In the genomic region with DNA sequence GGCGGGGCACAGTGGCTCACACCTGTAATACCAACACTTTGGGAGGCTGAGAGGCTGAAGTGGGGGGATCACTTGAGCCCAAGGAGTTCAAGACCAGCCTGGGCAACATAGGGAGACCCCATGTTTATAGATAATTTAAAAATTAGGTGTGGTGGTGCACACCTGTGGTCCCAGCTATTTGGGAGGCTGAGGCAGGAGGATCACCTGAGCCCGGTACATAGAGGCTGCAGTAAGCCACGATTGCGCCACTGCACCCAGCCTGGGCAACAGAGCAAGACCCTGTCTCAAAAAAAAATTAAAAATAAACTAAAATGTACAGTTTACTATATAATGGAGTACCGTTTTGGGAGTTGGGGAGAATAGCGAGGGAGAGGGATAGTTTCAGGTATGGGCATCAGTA, we compare ENCODE assay signal across 24 cellular contexts. TPM values are rescaled to one million over a fixed set of nuclear protein-coding genes. Genes with fewer than 3 reads are reported as not detected.
DNase-seq lines count a peak whose midpoint lies in the region; ATAC-seq, FAIRE-seq and TF ChIP-seq lines count a peak whose summit lies in the region.
"Had no signal": no experiment of that assay in that cellular context is flagged by ENCODE, and none has a peak within 500 bp of the region (broad histone marks: within the 10 kb centered on the region; RNA-seq: fewer than 3 reads in every experiment).

No MANE protein-coding gene starts in this region.

- CTCF ChIA-PET in K562 (lab: Yijun Ruan, JAX; ENCODE audit: low intra/inter-chr PET ratio): no interaction called here

- H3K9me3 Mint-ChIP-seq in activated CD4-positive, alpha-beta T cell treated with anti-CD3 and anti-CD28 coated beads, Interleukin-2, amount 10 ng/mL, durations not matched to agents 24 days and 14 days: no peaks in the 10 kb centered on the region
- H3K9me3 Mint-ChIP-seq: activated naive CD8-positive, alpha-beta T cell treated with anti-CD3 and anti-CD28 coated beads, Interleukin-2, amount 10 ng/mL, durations not matched to agents 7 days and 5 days; HFFc6; T-helper 1 cell treated with Interleukin-12 subunit alpha and Interleukin-12 subunit beta and Interleukin-4 antibody, amounts not matched to agents 30 μg/mL and 1 μg/mL, for 36 hours had no signal

- peaks cover 4% of the 10 kb centered on the region; the same call in 1 of the 2 replicates for H4K20me1 ChIP-seq in GM23248 (ENCODE audit: insufficient read depth)
- peaks cover 8% of the 10 kb centered on the region for H4K20me1 ChIP-seq in K562 (replicated peaks; ENCODE audit: control insufficient read depth, insufficient read depth, low read length)

- peaks cover 29% of the 10 kb centered on the region for H3K4me1 Mint-ChIP-seq in activated CD4-positive, alpha-beta T cell treated with anti-CD3 and anti-CD28 coated beads, Interleukin-2, amount 10 ng/mL, durations not matched to agents 24 days and 14 days

- H3K27ac ChIP-seq in GM23248 (peak overlapping the region; percentile 100; the same call in 1 of the 2 replicates), K562 (ENCODE audit: extremely low read depth, low read depth, low read length) (no peak overlapping the region), neutrophil (peak overlapping the region; percentile 97)
- H3K27ac ChIP-seq: left lung, prostate gland, vagina had no signal

- no peaks in the 10 kb centered on the region for H3K36me3 ChIP-seq in GM23248 (ENCODE audit: low read depth)
- H3K36me3 ChIP-seq in K562 (ENCODE audit: control insufficient read depth, insufficient read depth, low read length): peaks cover 7% of the 10 kb centered on the region; the same call in 2 of the 3 replicates
- no peaks in the 10 kb centered on the region for H3K36me3 ChIP-seq in neutrophil
- H3K36me3 ChIP-seq: left lung, prostate gland, vagina had no signal

- H3K27ac Mint-ChIP-seq in activated CD4-positive, alpha-beta T cell treated with anti-CD3 and anti-CD28 coated beads, Interleukin-2, amount 10 ng/mL, durations not matched to agents 24 days and 14 days: no peak overlapping the region
- H3K27ac Mint-ChIP-seq: activated naive CD8-positive, alpha-beta T cell treated with anti-CD3 and anti-CD28 coated beads, Interleukin-2, amount 10 ng/mL, durations not matched to agents 7 days and 5 days; HFFc6; T-helper 1 cell treated with Interleukin-12 subunit alpha and Interleukin-12 subunit beta and Interleukin-4 antibody, amounts not matched to agents 30 μg/mL and 1 μg/mL, for 36 hours had no signal

- no peaks in the 10 kb centered on the region for H3K9me3 ChIP-seq in GM23248 (ENCODE audit: low read depth)
- H3K9me3 ChIP-seq in K562 (replicated peaks; ENCODE audit: control insufficient read depth, insufficient read depth, low read depth, low read length): no peaks in the 10 kb centered on the region
- H3K9me3 ChIP-seq in neutrophil: no peaks in the 10 kb centered on the region
- H3K9me3 ChIP-seq: left lung, prostate gland, SK-N-SH, vagina had no signal

- H3K79me2 ChIP-seq in GM23248 (ENCODE audit: insufficient read depth): peaks cover 92% of the 10 kb centered on the region
- H3K79me2 ChIP-seq in K562 (ENCODE audit: control insufficient read depth, insufficient read depth, low read length): peaks cover 97% of the 10 kb centered on the region

- no peaks in the 10 kb centered on the region for H3K9me1 ChIP-seq in K562 (ENCODE audit: control insufficient read depth, insufficient read depth, low read length)

- DNase-seq in activated CD4-positive, alpha-beta T cell treated with anti-CD3 and anti-CD28 coated beads, Interleukin-2, amount 10 ng/mL, durations not matched to agents 24 days and 14 days: no peak
- DNase-seq in activated CD4-positive, alpha-beta T cell treated with anti-CD3 and anti-CD28 coated beads for 4 hours: no peak
- no peak for DNase-seq in GM23248
- no peak for DNase-seq in K562 (ENCODE audit: extremely low read depth in 1 of 4, low spot score in 3 of 4)
- no peak for DNase-seq in SK-N-DZ (ENCODE audit: low spot score)
- DNase-seq in AML-193 (lab: John Stamatoyannopoulos, UW): no peak
- DNase-seq: activated CD8-positive, alpha-beta memory T cell treated with anti-CD3 and anti-CD28 coated beads, Interleukin-2, amount 50 U/mL, for 4 hours; activated naive CD8-positive, alpha-beta T cell treated with anti-CD3 and anti-CD28 coated beads, Interleukin-2, amount 10 ng/mL, durations not matched to agents 7 days and 5 days; COR-L47; HFFc6; hypothalamus; KG1; left lung; mesenchymal stem cell; NCI-H1436 treated with DMSO at 0.1 percent for 48 hours; nucleus accumbens; SK-N-SH; stimulated activated naive CD4-positive, alpha-beta T cell had no signal

- H3K9ac ChIP-seq in GM23248: no peak overlapping the region
- no peak overlapping the region for H3K9ac ChIP-seq in K562 (ENCODE audit: insufficient read depth in 1 of 2, low read depth in 2 of 2, low read length in 2 of 2)
- H3K9ac ChIP-seq: SK-N-SH had no signal

- no peak overlapping the region for H3K4me3 ChIP-seq in GM23248
- no peak overlapping the region for H3K4me3 ChIP-seq in K562
- H3K4me3 ChIP-seq in neutrophil (ENCODE audit: low read depth in 1 of 2, low read length in 1 of 2): peak overlapping the region in 1 of 2 experiments; percentile 69
- H3K4me3 ChIP-seq: left lung, prostate gland, vagina had no signal

- no peak for ATAC-seq in K562
- ATAC-seq in GM19023 (IDR thresholded peaks at IDR 0.05; ENCODE audit: unreplicated experiment): no peak
- ATAC-seq: left lung had no signal

- H3K4me3 Mint-ChIP-seq in activated CD4-positive, alpha-beta T cell treated with anti-CD3 and anti-CD28 coated beads, Interleukin-2, amount 10 ng/mL, durations not matched to agents 24 days and 14 days: peak overlapping the region; percentile 23
- H3K4me3 Mint-ChIP-seq: HFFc6; T-helper 1 cell treated with Interleukin-12 subunit alpha and Interleukin-12 subunit beta and Interleukin-4 antibody, amounts not matched to agents 30 μg/mL and 1 μg/mL, for 36 hours had no signal

- peaks cover 21% of the 10 kb centered on the region for H3K36me3 Mint-ChIP-seq in activated CD4-positive, alpha-beta T cell treated with anti-CD3 and anti-CD28 coated beads, Interleukin-2, amount 10 ng/mL, durations not matched to agents 24 days and 14 days (ENCODE audit: low read depth)

- H3K4me1 ChIP-seq in GM23248 (ENCODE audit: insufficient read depth) (peaks cover 21% of the 10 kb centered on the region; the same call in 1 of the 2 replicates), K562 (replicated peaks in 1 of 2; ENCODE audit: control insufficient read depth in 2 of 2, insufficient read depth in 2 of 2, low read length in 2 of 2) (peaks cover 0 to 5% of the 10 kb centered on the region in 2 experiments; a peak in 2 of 5 replicates), neutrophil (ENCODE audit: control insufficient read depth in 1 of 2, insufficient read depth in 1 of 2, low read depth in 1 of 2, low read length in 1 of 2) (peaks cover 24 to 44% of the 10 kb centered on the region in 2 experiments)
- H3K4me1 ChIP-seq: prostate gland had no signal

- no peak for TF ChIP-seq CTCF in K562 (IDR thresholded peaks at IDR 0.05 in 2 of 3, conservative IDR thresholded peaks at IDR 0.05 in 1 of 3; ENCODE audit: insufficient read depth in 2 of 3, low read depth in 1 of 3, low read length in 3 of 3)
- TF ChIP-seq CTCF in neutrophil (IDR thresholded peaks at IDR 0.05): no peak

- WGBS in GM23248 (ENCODE audit: low coverage in 1 of 2, low lambda C conversion rate in 2 of 2, missing lambda C conversion rate in 2 of 2), 2 experiments: 81 to 90% methylated on average over 6 of the region's 6 CpGs
- WGBS in K562 (ENCODE audit: insufficient coverage, low coverage, missing lambda C conversion rate): 87% methylated on average over 5 of the region's 6 CpGs

- POLR2A ChIA-PET in K562 (lab: Yijun Ruan, JAX): no interaction called here

- H3K9me2 ChIP-seq in GM23248 (ENCODE audit: insufficient read depth): no peaks in the 10 kb centered on the region
- H3K9me2 ChIP-seq: SK-N-SH had no signal

- no peak for TF ChIP-seq EP300 in K562 (IDR thresholded peaks at IDR 0.05; ENCODE audit: low read length)

- in situ Hi-C loops in GM23248 (cut with MboI): no loop called here
- in situ Hi-C loops in K562 (cut with MboI): loop anchor here (5.0 kb wide), 1 partner anchor 133 kb away; no protein-coding TSS in a partner anchor

- H2AFZ ChIP-seq in GM23248 (no peak overlapping the region), K562 (ENCODE audit: low read depth, low read length) (no peak overlapping the region)

- H3K27me3 ChIP-seq in GM23248 (replicated peaks; ENCODE audit: insufficient read depth): no peaks in the 10 kb centered on the region
- H3K27me3 ChIP-seq in K562 (ENCODE audit: control insufficient read depth in 2 of 2, insufficient read depth in 2 of 2, low read length in 2 of 2): no peaks in the 10 kb centered on the region
- no peaks in the 10 kb centered on the region for H3K27me3 ChIP-seq in neutrophil
- H3K27me3 ChIP-seq: left lung, vagina had no signal

- intact Hi-C loops in activated CD4-positive, alpha-beta T cell treated with anti-CD3 and anti-CD28 coated beads, Interleukin-2, amount 10 ng/mL, durations not matched to agents 24 days and 14 days (cut with micrococcal nuclease): no loop called here
- intact Hi-C loops in K562 (cut with micrococcal nuclease): no loop called here

- peaks cover 33% of the 10 kb centered on the region for H3F3A ChIP-seq in GM23248 (ENCODE audit: insufficient read depth)

- TF ChIP-seq POLR2A in K562 (conservative IDR thresholded peaks at IDR 0.05): no peak

- H3K4me2 ChIP-seq in GM23248 (ENCODE audit: unreplicated experiment) (peak overlapping the region; percentile 93), K562 (ENCODE audit: insufficient read depth, low read length) (no peak overlapping the region)
- H3K4me2 ChIP-seq: SK-N-SH had no signal

- BruUV-seq in K562 (replicated peaks; lab: Mats Ljungman, UMichigan): no TSS peak

- no peaks in the 10 kb centered on the region for H3K27me3 Mint-ChIP-seq in activated CD4-positive, alpha-beta T cell treated with anti-CD3 and anti-CD28 coated beads, Interleukin-2, amount 10 ng/mL, durations not matched to agents 24 days and 14 days
- H3K27me3 Mint-ChIP-seq: activated naive CD8-positive, alpha-beta T cell treated with anti-CD3 and anti-CD28 coated beads, Interleukin-2, amount 10 ng/mL, durations not matched to agents 7 days and 5 days had no signal

- no peak for FAIRE-seq in K562 (lab: Jason Lieb, UNC)
- FAIRE-seq: HTR-8/SVneo had no signal

- TF ChIP-seq RAD21 in K562 (CRISPR knock-in tag; conservative IDR thresholded peaks at IDR 0.05 in 1 of 2, IDR thresholded peaks at IDR 0.05 in 1 of 2): no peak

RNA-seq across cellular contexts. Expression of a gene that starts 4.2 kb away (rescaled TPM):
- 101 and 103 TPM in 2 replicates for total RNA-seq in activated CD4-positive, alpha-beta T cell treated with anti-CD3 and anti-CD28 coated beads, Interleukin-2, amount 10 ng/mL, durations not matched to agents 24 days and 14 days
- 51.7 and 56.3 TPM in 2 replicates for total RNA-seq in GM23248 (2014; rRNA removed; shearing (Covaris generic))
- polyA plus RNA-seq in GM23248 (2016; fragmentation: Nextera tagmentation; extraction: Ambion mirVana) (25.7 and 29.2 TPM in 2 replicates), K562 (2011; rRNA removed) (67.7 and 95.1 TPM in 2 replicates), K562 (2014; fragmentation: Illumina TruSeq; extraction: Trizol) (76.2 and 87.9 TPM in 2 replicates), K562 (2014; fragmentation: Nextera tagmentation; extraction: Ambion mirVana) (10 to 100 TPM; 40.3 to 60.0 TPM), K562 (2014; rRNA removed) (44.8 and 48.5 TPM in 2 replicates)
- 30.7 and 160 TPM in 2 replicates for total RNA-seq in K562 (2011; cell fraction: chromatin; rRNA removed; ENCODE audit: low replicate concordance)
- total RNA-seq in K562 (2011; cell fraction: nucleolus; rRNA removed): 13.2 and 20.4 TPM in 2 replicates
- total RNA-seq in K562 (2011; cell fraction: nucleoplasm; rRNA removed): 39.8 and 40.3 TPM in 2 replicates
- total RNA-seq in K562 (2014; rRNA removed) (67.7 and 108 TPM in 2 replicates), K562 (2014; rRNA removed; fragmentation: Illumina TruSeq; extraction: Trizol) (133 and 167 TPM in 2 replicates), K562 (2015; rRNA removed; fragmentation: Illumina TruSeq; extraction: Trizol) (104 and 110 TPM in 2 replicates), K562 (2021) (86.3 and 90.1 TPM in 2 replicates)
- polyA plus RNA-seq in K562 (2011; cell fraction: cytosol; rRNA removed): 12.8 and 30.4 TPM in 2 replicates
- polyA plus RNA-seq in K562 (2011; cell fraction: nucleus; rRNA removed): 19.9 and 29.6 TPM in 2 replicates
- 63.3 and 65.9 TPM in 2 replicates for polyA plus RNA-seq in K562 (2012)
- 345 and 420 TPM in 2 replicates for polyA minus RNA-seq in K562 (2011; rRNA and poly(A)+ RNA removed)
- 88.5 and 108 TPM in 2 replicates for polyA minus RNA-seq in K562 (2011; cell fraction: cytosol; rRNA and poly(A)+ RNA removed)
- polyA minus RNA-seq in K562 (2011; cell fraction: nucleus; rRNA and poly(A)+ RNA removed): 37.7 and 70.4 TPM in 2 replicates
- 55.1 and 59.0 TPM in 2 replicates for polyA plus RNA-seq in SK-N-DZ (2014; cell fraction: cytosol; rRNA removed)
- polyA plus RNA-seq in SK-N-DZ (2014; cell fraction: nucleus; rRNA removed): 26.6 and 30.7 TPM in 2 replicates
